In genomic region chr7:26863504-26864308, GRCh38 we compare ENCODE assay signal across 8 cellular contexts. TPM values are rescaled to one million over a fixed set of nuclear protein-coding genes. Genes with fewer than 3 reads are reported as not detected.
A peak's percentile ranks its signal among the peaks of the same experiment; 100 is the strongest.
DNase-seq lines count a peak whose midpoint lies in the region; ATAC-seq and TF ChIP-seq lines count a peak whose summit lies in the region.

No MANE protein-coding gene starts in this region.

- H2AFZ ChIP-seq in SU-DHL-6 (ENCODE audit: low read depth, low read length, severe bottlenecking): peak overlapping the region; percentile 75

- no peaks in the 10 kb centered on the region for H3K27me3 ChIP-seq in SU-DHL-6 (ENCODE audit: low read length)
- no peaks in the 10 kb centered on the region for H3K27me3 ChIP-seq in duodenal mucosa (ENCODE audit: control insufficient read depth in 1 of 2, insufficient read depth in 2 of 2, low read length in 2 of 2)
- H3K27me3 ChIP-seq in mononuclear cell (ENCODE audit: insufficient read depth, low read length): peaks cover 2% of the 10 kb centered on the region
- H3K27me3 ChIP-seq in upper lobe of left lung: no peaks in the 10 kb centered on the region

- H3K9ac ChIP-seq in SU-DHL-6 (ENCODE audit: low read length): peak overlapping the region; percentile 95
- peak overlapping the region; percentile 90 to 96 for H3K9ac ChIP-seq in duodenal mucosa (ENCODE audit: low read depth in 1 of 2, low read length in 2 of 2)

- H3K4me3 ChIP-seq in AG09309 (ENCODE audit: control insufficient read depth, low read depth, low read length) (peak overlapping the region; percentile 98), GM12875 (ENCODE audit: low read depth, low read length) (peak overlapping the region; percentile 73), SU-DHL-6 (ENCODE audit: insufficient read depth, low read length, poor library complexity, severe bottlenecking) (peak overlapping the region; percentile 98), duodenal mucosa (ENCODE audit: low read depth in 1 of 2, low read length in 2 of 2) (peak overlapping the region; percentile 94 to 95), mononuclear cell (ENCODE audit: low read length) (peak overlapping the region; percentile 81), upper lobe of left lung (peak overlapping the region; percentile 56 to 74 (median 64))

- peaks cover 38% of the 10 kb centered on the region; the same call in 1 of the 2 replicates for H3F3A ChIP-seq in SU-DHL-6 (ENCODE audit: insufficient read depth)

- H3K9me3 ChIP-seq in SU-DHL-6 (ENCODE audit: insufficient read depth, low read length): no peaks in the 10 kb centered on the region
- no peaks in the 10 kb centered on the region for H3K9me3 ChIP-seq in duodenal mucosa (ENCODE audit: control insufficient read depth in 1 of 2, low read length in 2 of 2)
- no peaks in the 10 kb centered on the region for H3K9me3 ChIP-seq in mononuclear cell (ENCODE audit: low read depth, low read length)
- H3K9me3 ChIP-seq in upper lobe of left lung: no peaks in the 10 kb centered on the region

- H3K79me2 ChIP-seq in SU-DHL-6 (ENCODE audit: insufficient read depth, low read length): peaks cover 54% of the 10 kb centered on the region

- TF ChIP-seq EP300 in upper lobe of left lung (IDR thresholded peaks at IDR 0.05): no peak

- no peak for DNase-seq in AG09309 (ENCODE audit: low read depth)
- no peak for DNase-seq in upper lobe of left lung

- H3K9me2 ChIP-seq in SU-DHL-6 (replicated peaks; ENCODE audit: insufficient read depth, low read length): no peaks in the 10 kb centered on the region

- WGBS in upper lobe of left lung, 2 donors: 2 to 4% methylated on average over 17 of the region's 17 CpGs

- no peaks in the 10 kb centered on the region for H3K36me3 ChIP-seq in SU-DHL-6 (ENCODE audit: low read length)
- no peaks in the 10 kb centered on the region for H3K36me3 ChIP-seq in duodenal mucosa (ENCODE audit: control insufficient read depth in 1 of 2, insufficient read depth in 2 of 2, low read length in 2 of 2)
- H3K36me3 ChIP-seq in upper lobe of left lung: no peaks in the 10 kb centered on the region

- peaks cover 0 to 13% of the 10 kb centered on the region in 2 donors for H3K4me1 ChIP-seq in duodenal mucosa (ENCODE audit: control insufficient read depth in 1 of 2, insufficient read depth in 2 of 2, low read length in 2 of 2)
- H3K4me1 ChIP-seq in mononuclear cell (ENCODE audit: insufficient read depth, low read length): peaks cover 13% of the 10 kb centered on the region
- H3K4me1 ChIP-seq in upper lobe of left lung: peaks cover 0 to 31% (median 15%) of the 10 kb centered on the region in 4 donors

- TF ChIP-seq CTCF in AG09309 (IDR thresholded peaks at IDR 0.05; ENCODE audit: control insufficient read depth, insufficient read depth, low read depth, low read length, missing control alignments) (no peak), GM12875 (IDR thresholded peaks at IDR 0.05; ENCODE audit: borderline replicate concordance, insufficient read depth, low read depth, low read length) (no peak), SU-DHL-6 (IDR thresholded peaks at IDR 0.05; ENCODE audit: insufficient read depth, low read length, poor library complexity, severe bottlenecking) (no peak), upper lobe of left lung (IDR thresholded peaks at IDR 0.05) (no peak)

- TF ChIP-seq POLR2A in upper lobe of left lung (IDR thresholded peaks at IDR 0.05): peak in 1 of 4 donors; percentile 3

- peak overlapping the region; percentile 87 for H3K4me2 ChIP-seq in SU-DHL-6 (ENCODE audit: low read depth, low read length, poor library complexity, severe bottlenecking)

- peaks cover 7% of the 10 kb centered on the region; the same call in 1 of the 2 replicates for H4K20me1 ChIP-seq in SU-DHL-6 (ENCODE audit: low read depth, low read length)

- ATAC-seq in HG03280 (IDR thresholded peaks at IDR 0.05; ENCODE audit: unreplicated experiment) (peak; percentile 24), upper lobe of left lung (ENCODE audit: low FRiP score in 2 of 2) (peak; percentile 6 to 19), HG03196 (IDR thresholded peaks at IDR 0.05; ENCODE audit: unreplicated experiment) (no peak)

- H3K27ac ChIP-seq in SU-DHL-6 (ENCODE audit: low read depth, low read length) (peak overlapping the region; percentile 85), duodenal mucosa (ENCODE audit: low read depth, low read length) (peak overlapping the region; percentile 94), upper lobe of left lung (peak overlapping the region; percentile 94 to 99 (median 97))

RNA-seq across cellular contexts. Expression of gene SKAP2, which starts 0.7 kb away (rescaled TPM):
- total RNA-seq in mononuclear cell: 14.3 TPM
- total RNA-seq in upper lobe of left lung: 10 to 100 TPM; 21.7 to 57.2 (median 32.6) TPM
